Comparison of ENCODE assay signal across 9 cellular contexts in the genomic region with DNA sequence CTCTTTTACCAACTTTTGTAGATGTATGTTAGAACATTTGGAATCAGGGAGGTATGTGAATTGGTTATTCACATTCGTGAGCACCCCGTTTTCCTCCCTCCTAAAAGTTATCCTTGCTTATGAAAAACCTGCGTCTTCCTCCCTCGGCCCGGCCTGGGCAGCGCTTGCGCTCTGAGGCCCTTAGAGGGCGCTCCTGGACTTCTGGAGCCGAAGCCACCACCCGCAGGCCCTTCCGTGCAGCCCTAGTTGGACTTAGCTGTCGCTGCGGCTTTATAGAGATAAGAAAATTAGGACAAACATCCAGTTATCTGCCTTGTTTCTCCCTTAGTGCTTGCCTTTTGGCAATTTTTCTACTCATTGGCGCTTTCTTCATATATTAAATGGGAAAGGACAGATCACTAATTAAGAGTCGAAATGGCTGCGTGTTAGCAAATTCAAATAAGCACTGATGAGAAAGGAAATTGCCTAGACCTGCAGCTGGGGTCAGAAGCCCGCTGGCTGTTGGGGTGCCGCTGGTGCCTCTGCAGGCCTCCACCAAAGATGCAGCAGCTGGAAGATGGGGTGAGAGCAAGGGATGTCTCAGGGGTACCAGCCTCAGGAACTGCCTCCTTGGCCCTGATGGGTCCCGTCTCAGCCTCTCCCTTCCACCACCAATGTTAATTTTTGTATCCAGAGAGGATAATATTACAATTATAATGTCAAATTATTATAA. TPM values are rescaled to one million over a fixed set of nuclear protein-coding genes. Genes with fewer than 3 reads are reported as not detected.
DNase-seq lines count a peak whose midpoint lies in the region; ATAC-seq, FAIRE-seq and TF ChIP-seq lines count a peak whose summit lies in the region.
"Had no signal": no experiment of that assay in that cellular context is flagged by ENCODE, and none has a peak within 500 bp of the region (broad histone marks: within the 10 kb centered on the region; RNA-seq: fewer than 3 reads in every experiment).

No MANE protein-coding gene starts in this region.

- no peaks in the 10 kb centered on the region for H4K20me1 ChIP-seq in PC-3 (ENCODE audit: low read length)

- CTCF ChIA-PET in CD4-positive, alpha-beta T cell (lab: Charles Lee) = interaction anchor here (0.8 to 1.8 kb wide), 3 partner anchors 10 to 480 kb away, joined by 3 to 9 read pairs (median 5); no protein-coding TSS in a partner anchor
- CTCF ChIA-PET in PC-3 (lab: Charles Lee) = interaction anchor here (0.6 to 1.9 kb wide), 2 partner anchors 480 to 1647 kb away, joined by 3 to 6 read pairs; no protein-coding TSS in a partner anchor

- H3K4me3 Mint-ChIP-seq in CD4-positive, alpha-beta T cell = no peak overlapping the region
- H3K4me3 Mint-ChIP-seq in activated T-cell treated with anti-CD3 and anti-CD28 coated beads, Interleukin-2, amount 50 U/mL, for 4 hours = no peak overlapping the region
- peak overlapping the region in 2 of 3 experiments; percentile 26 to 27 for H3K4me3 Mint-ChIP-seq in nephron
- H3K4me3 Mint-ChIP-seq: T-helper 1 cell treated with Interleukin-12 subunit alpha and Interleukin-12 subunit beta and Interleukin-4 antibody, amounts not matched to agents 30 μg/mL and 1 μg/mL, for 36 hours had no signal

- no peak overlapping the region for H3K4me3 ChIP-seq in PC-3 (ENCODE audit: low read length)
- peak overlapping the region in 1 of 4 donors; percentile 27 for H3K4me3 ChIP-seq in esophagus squamous epithelium

- TF ChIP-seq CTCF in CD4-positive, alpha-beta T cell (IDR thresholded peaks at IDR 0.05) = peak; percentile 81
- peak; percentile 90 for TF ChIP-seq CTCF in PC-3 (conservative IDR thresholded peaks at IDR 0.05; ENCODE audit: low read depth, low read length)
- peak; percentile 61 to 88 (median 75) for TF ChIP-seq CTCF in esophagus squamous epithelium (IDR thresholded peaks at IDR 0.05)
- TF ChIP-seq CTCF in nephron (IDR thresholded peaks at IDR 0.05; ENCODE audit: unreplicated experiment in 3 of 3) = peak; percentile 94 to 98 (median 98)

- intact Hi-C loops in CD4-positive, alpha-beta T cell (cut with DNase I, micrococcal nuclease) = loop anchor here in 1 of 2 experiments (1.0 to 10.0 kb wide), 4 partner anchors 481 to 1360 kb away; no protein-coding TSS in a partner anchor
- intact Hi-C loops in PC-3 (cut with micrococcal nuclease) = loop anchor here (1.0 to 2.0 kb wide), 2 partner anchors 435 to 480 kb away; no protein-coding TSS in a partner anchor
- intact Hi-C loops in esophagus squamous epithelium (cut with DNase I) = no loop called here

- H3K36me3 ChIP-seq in PC-3 (ENCODE audit: low read depth, low read length) (no peaks in the 10 kb centered on the region), esophagus squamous epithelium (no peaks in the 10 kb centered on the region)

- no peaks in the 10 kb centered on the region for H3K79me2 ChIP-seq in PC-3 (ENCODE audit: low read length)

- H3K4me1 ChIP-seq in PC-3 (ENCODE audit: insufficient read depth, low read length) (no peaks in the 10 kb centered on the region), esophagus squamous epithelium (peaks cover 9 to 24% (median 9%) of the 10 kb centered on the region in 3 donors)

- H3F3A ChIP-seq in PC-3 (ENCODE audit: low read length, unreplicated experiment) = no peaks in the 10 kb centered on the region

- H3K9me3 Mint-ChIP-seq in CD4-positive, alpha-beta T cell = no peaks in the 10 kb centered on the region
- H3K9me3 Mint-ChIP-seq in activated T-cell treated with anti-CD3 and anti-CD28 coated beads, Interleukin-2, amount 50 U/mL, for 4 hours = no peaks in the 10 kb centered on the region
- H3K9me3 Mint-ChIP-seq in nephron = no peaks in the 10 kb centered on the region
- H3K9me3 Mint-ChIP-seq: T-helper 1 cell treated with Interleukin-12 subunit alpha and Interleukin-12 subunit beta and Interleukin-4 antibody, amounts not matched to agents 30 μg/mL and 1 μg/mL, for 36 hours had no signal

- FAIRE-seq in HTR-8/SVneo (lab: Jason Lieb, UNC) = no peak

- H3K27ac Mint-ChIP-seq in CD4-positive, alpha-beta T cell = no peak overlapping the region
- no peak overlapping the region for H3K27ac Mint-ChIP-seq in nephron
- H3K27ac Mint-ChIP-seq: T-helper 1 cell treated with Interleukin-12 subunit alpha and Interleukin-12 subunit beta and Interleukin-4 antibody, amounts not matched to agents 30 μg/mL and 1 μg/mL, for 36 hours had no signal

- peaks cover 12% of the 10 kb centered on the region for H3K4me1 Mint-ChIP-seq in CD4-positive, alpha-beta T cell (ENCODE audit: low read depth)
- peaks cover 11% of the 10 kb centered on the region for H3K4me1 Mint-ChIP-seq in activated T-cell treated with anti-CD3 and anti-CD28 coated beads, Interleukin-2, amount 50 U/mL, for 4 hours (ENCODE audit: low read depth)
- peaks cover 25% of the 10 kb centered on the region for H3K4me1 Mint-ChIP-seq in nephron

- TF ChIP-seq POLR2A in esophagus squamous epithelium (IDR thresholded peaks at IDR 0.05) = no peak

- H2AFZ ChIP-seq in PC-3 (ENCODE audit: low read length) = no peak overlapping the region

- H3K9me2 ChIP-seq in PC-3 (replicated peaks; ENCODE audit: low read length) = no peaks in the 10 kb centered on the region

- H3K27me3 ChIP-seq in CD4-positive, alpha-beta T cell (ENCODE audit: control insufficient read depth, insufficient read depth, low read length) = peaks cover 53% of the 10 kb centered on the region
- H3K27me3 ChIP-seq in PC-3 (ENCODE audit: low read length) = peaks cover 83% of the 10 kb centered on the region
- H3K27me3 ChIP-seq in esophagus squamous epithelium = peaks cover 0 to 65% (median 5%) of the 10 kb centered on the region in 4 donors

- H3K4me2 ChIP-seq in PC-3 (ENCODE audit: low read length) = no peak overlapping the region

- whole genome bisulfite sequencing in esophagus squamous epithelium, 2 donors = 7 to 12% methylated on average over 17 to 19 of the region's 19 CpGs

- ATAC-seq in CD4-positive, alpha-beta T cell (ENCODE audit: poor library complexity) = peak; percentile 79
- peak; percentile 88 for ATAC-seq in GM19395 (IDR thresholded peaks at IDR 0.05; ENCODE audit: unreplicated experiment)
- ATAC-seq in PC-3 = peak; percentile 92
- ATAC-seq in activated T-cell treated with anti-CD3 and anti-CD28 coated beads, Interleukin-2, amount 50 U/mL, for 4 hours = peak; percentile 78 to 81

- POLR2A ChIA-PET in CD4-positive, alpha-beta T cell (lab: Charles Lee) = interaction anchor here (1.3 kb wide), 1 partner anchor 481 kb away, joined by 5 read pairs; no protein-coding TSS in a partner anchor
- POLR2A ChIA-PET in PC-3 (lab: Charles Lee; ENCODE audit: unreplicated experiment) = no interaction called here

- no TSS peak for BruUV-seq in PC-3 (replicated peaks; lab: Mats Ljungman, UMichigan)

- H3K27ac ChIP-seq in CD4-positive, alpha-beta T cell (ENCODE audit: low read depth, low read length) = no peak overlapping the region
- H3K27ac ChIP-seq in PC-3 (ENCODE audit: low read length) (no peak overlapping the region), esophagus squamous epithelium (no peak overlapping the region), substantia nigra (ENCODE audit: low read depth, low read length, poor library complexity, severe bottlenecking) (no peak overlapping the region)

- peak; percentile 40 to 67 (median 52) for DNase-seq in CD4-positive, alpha-beta T cell
- DNase-seq in HTR-8/SVneo (ENCODE audit: insufficient read length, low spot score) = peak; percentile 58
- peak; percentile 68 for DNase-seq in PC-3
- DNase-seq in activated T-cell treated with anti-CD3 and anti-CD28 coated beads, Interleukin-2, amount 50 U/mL, for 4 hours = peak; percentile 50
- DNase-seq in esophagus squamous epithelium (lab: John Stamatoyannopoulos, UW) = no peak
- peak in 41 of 49 donors; percentile 2 to 70 (median 32) for DNase-seq in substantia nigra (lab: John Stamatoyannopoulos, UW)

- H3K9ac ChIP-seq in PC-3 (ENCODE audit: low read length) = no peak overlapping the region

- peaks cover 67% of the 10 kb centered on the region for H3K27me3 Mint-ChIP-seq in CD4-positive, alpha-beta T cell
- peaks cover 55% of the 10 kb centered on the region for H3K27me3 Mint-ChIP-seq in activated T-cell treated with anti-CD3 and anti-CD28 coated beads, Interleukin-2, amount 50 U/mL, for 4 hours (ENCODE audit: low read depth)
- peaks cover 67% of the 10 kb centered on the region for H3K27me3 Mint-ChIP-seq in nephron (ENCODE audit: low read depth)

- H3K9me3 ChIP-seq in CD4-positive, alpha-beta T cell (ENCODE audit: control insufficient read depth, low read length) = no peaks in the 10 kb centered on the region
- H3K9me3 ChIP-seq in PC-3 (ENCODE audit: low read length) = no peaks in the 10 kb centered on the region
- H3K9me3 ChIP-seq in esophagus squamous epithelium = no peaks in the 10 kb centered on the region

- H3K36me3 Mint-ChIP-seq in CD4-positive, alpha-beta T cell (ENCODE audit: low read depth) = no peaks in the 10 kb centered on the region
- H3K36me3 Mint-ChIP-seq in activated T-cell treated with anti-CD3 and anti-CD28 coated beads, Interleukin-2, amount 50 U/mL, for 4 hours (ENCODE audit: insufficient read depth) = no peaks in the 10 kb centered on the region
- no peaks in the 10 kb centered on the region for H3K36me3 Mint-ChIP-seq in nephron (ENCODE audit: low read depth)

RNA-seq across cellular contexts. Expression of a gene that starts 5.2 kb away (rescaled TPM):
- not detected for total RNA-seq in CD4-positive, alpha-beta T cell
- not detected in 2 replicates for total RNA-seq in PC-3 (2014; rRNA removed)
- total RNA-seq in activated T-cell treated with anti-CD3 and anti-CD28 coated beads, Interleukin-2, amount 50 U/mL, for 4 hours = under 1 TPM in 1 of 3 donors, not detected in 2; 0.03 TPM
- under 1 TPM in 3 of 4 donors, not detected in 1; 0.04 to 0.38 (median 0.06) TPM for total RNA-seq in esophagus squamous epithelium

Comparison
In these comparisons a context has a peak if more than half of its experiments do, and no peak if none do; other contexts are left out.
1. H3K4me3 Mint-ChIP-seq: peak in nephron (2 of 3); none in CD4-positive, alpha-beta T cell (single experiment) and activated T-cell treated with anti-CD3 and anti-CD28 coated beads, Interleukin-2, amount 50 U/mL, for 4 hours (single experiment).
2. Peak in every context shown above with its lines, with median percentiles within 50 percentile points of each other: ATAC-seq and CTCF ChIP-seq.